ENCODE assay signal across 1 cellular context in the genomic region with DNA sequence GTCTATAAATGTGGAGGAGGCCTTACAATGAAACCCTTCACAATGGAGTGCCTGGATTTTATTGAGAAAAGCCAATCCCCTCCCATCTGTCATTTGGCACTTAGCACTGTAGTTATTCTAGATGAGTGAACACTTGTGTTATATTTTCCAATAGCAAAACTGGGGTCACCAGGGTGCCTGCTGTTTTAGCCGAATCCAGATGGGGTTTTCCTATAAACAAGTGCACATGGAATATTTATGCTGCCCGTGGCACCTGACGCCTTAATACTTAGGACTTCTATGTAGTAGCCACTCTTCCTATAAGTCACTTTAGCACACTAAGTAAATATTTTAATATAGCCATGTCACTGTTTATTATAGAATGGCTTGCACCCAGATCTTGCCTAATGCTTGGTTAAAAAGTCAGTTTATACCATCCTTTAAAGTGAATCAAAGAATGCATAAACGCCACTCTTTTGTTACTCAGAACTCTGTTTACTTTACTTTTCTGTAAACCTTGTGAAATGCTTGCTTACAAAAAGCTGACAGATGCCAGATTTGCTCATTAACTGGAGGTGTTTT.
TF ChIP-seq lines count a peak whose summit lies in the region.

No MANE protein-coding gene starts in this region.

TF ChIP-seq in H1, 55 proteins besides CTCF, POLR2A, EP300 and RAD21 (continued from another document):
- TF ChIP-seq HDAC2 (IDR thresholded peaks at IDR 0.05; ENCODE audit: borderline replicate concordance in 1 of 2, low read depth in 2 of 2, low read length in 2 of 2) = no peak
- no peak for TF ChIP-seq CTBP2 (IDR thresholded peaks at IDR 0.05; ENCODE audit: borderline replicate concordance, insufficient read depth, insufficient read length, low read length)
